ENCODE assay signal across 21 cellular contexts in genomic region chr11:121117753-121118152, GRCh38. TPM values are rescaled to one million over a fixed set of nuclear protein-coding genes. Genes with fewer than 3 reads are reported as not detected.
DNase-seq lines count a peak whose midpoint lies in the region; ATAC-seq and TF ChIP-seq lines count a peak whose summit lies in the region.
"Had no signal": no experiment of that assay in that cellular context is flagged by ENCODE, and none has a peak within 500 bp of the region (broad histone marks: within the 10 kb centered on the region; RNA-seq: fewer than 3 reads in every experiment).

No MANE protein-coding gene starts in this region.

- no peak overlapping the region for H3K4ac ChIP-seq in mesenchymal stem cell (ENCODE audit: low read depth in 1 of 2, low read length in 2 of 2)

- peaks cover 16% of the 10 kb centered on the region for H3K27me3 Mint-ChIP-seq in CD4-positive, alpha-beta T cell

- no peaks in the 10 kb centered on the region for H3K4me1 Mint-ChIP-seq in CD4-positive, alpha-beta T cell (ENCODE audit: low read depth)
- H3K4me1 Mint-ChIP-seq: CD4-positive, CD25-positive, alpha-beta regulatory T cell had no signal

- H3K4me2 ChIP-seq in mesenchymal stem cell (ENCODE audit: low read length, poor library complexity, severe bottlenecking): no peak overlapping the region
- H3K4me2 ChIP-seq: GM23338 had no signal

- H3K79me1 ChIP-seq in mesenchymal stem cell (replicated peaks; ENCODE audit: low read length, poor library complexity, severe bottlenecking): no peaks in the 10 kb centered on the region

- H3K4me3 Mint-ChIP-seq in CD4-positive, alpha-beta T cell: no peak overlapping the region
- H3K4me3 Mint-ChIP-seq: CD4-positive, CD25-positive, alpha-beta regulatory T cell; GM23338 had no signal

- no peak for ATAC-seq in CD4-positive, alpha-beta T cell (ENCODE audit: poor library complexity)
- ATAC-seq: GM23338, Right ventricle myocardium inferior had no signal

- no peak overlapping the region for H2BK5ac ChIP-seq in mesenchymal stem cell (ENCODE audit: low read depth, low read length, poor library complexity, severe bottlenecking)

- 66% methylated on average over 6 of the region's 6 CpGs for WGBS in mesenchymal stem cell

- no peaks in the 10 kb centered on the region for H3K36me3 ChIP-seq in mesenchymal stem cell (ENCODE audit: control insufficient read depth in 1 of 2, insufficient read depth in 2 of 2, low read depth in 1 of 2, low read length in 2 of 2)
- H3K36me3 ChIP-seq: MG63, SJSA1 had no signal

- H4K8ac ChIP-seq in mesenchymal stem cell (ENCODE audit: low read length): no peak overlapping the region

- CTCF ChIA-PET in CD4-positive, alpha-beta T cell (lab: Charles Lee): no interaction called here

- no peaks in the 10 kb centered on the region for H3K9me3 Mint-ChIP-seq in CD4-positive, alpha-beta T cell

- no peak overlapping the region for H2BK15ac ChIP-seq in mesenchymal stem cell (ENCODE audit: low read depth, poor library complexity, severe bottlenecking)

- peaks cover 0 to 7% of the 10 kb centered on the region in 2 experiments for H3K27me3 ChIP-seq in mesenchymal stem cell (ENCODE audit: control insufficient read depth in 1 of 2, insufficient read depth in 1 of 2, low read length in 2 of 2)
- peaks cover 2% of the 10 kb centered on the region for H3K27me3 ChIP-seq in CD4-positive, alpha-beta T cell (ENCODE audit: control insufficient read depth, insufficient read depth, low read length)
- H3K27me3 ChIP-seq: MG63, SJSA1 had no signal

- POLR2A ChIA-PET in CD4-positive, alpha-beta T cell (lab: Charles Lee): no interaction called here

- H3K36me3 Mint-ChIP-seq in CD4-positive, alpha-beta T cell (ENCODE audit: low read depth): no peaks in the 10 kb centered on the region

- intact Hi-C loops in CD4-positive, alpha-beta T cell (cut with DNase I, micrococcal nuclease): loop anchor here in 1 of 2 experiments (10.0 kb wide), 1 partner anchor 433 kb away; no protein-coding TSS in a partner anchor

- H3K9ac ChIP-seq in mesenchymal stem cell (ENCODE audit: low read length): no peak overlapping the region

- peaks cover 16% of the 10 kb centered on the region for H3K9me3 ChIP-seq in mesenchymal stem cell (ENCODE audit: control insufficient read depth, low read length)
- H3K9me3 ChIP-seq in CD4-positive, alpha-beta T cell (ENCODE audit: control insufficient read depth, low read length): peaks cover 10% of the 10 kb centered on the region
- H3K9me3 ChIP-seq: SJSA1 had no signal

- no peak overlapping the region for H3K27ac ChIP-seq in mesenchymal stem cell (ENCODE audit: low read length, poor library complexity, severe bottlenecking)
- no peak overlapping the region for H3K27ac ChIP-seq in CD4-positive, alpha-beta T cell (ENCODE audit: low read depth, low read length)
- H3K27ac ChIP-seq: SJSA1 had no signal

- no peak overlapping the region for H2BK12ac ChIP-seq in mesenchymal stem cell (ENCODE audit: low read length in 2 of 2)

- no peak overlapping the region for H2AFZ ChIP-seq in mesenchymal stem cell (ENCODE audit: low read depth, low read length)
- H2AFZ ChIP-seq: GM23338 had no signal

- H3K14ac ChIP-seq in mesenchymal stem cell (ENCODE audit: low read length in 2 of 2): no peak overlapping the region

- H2AK5ac ChIP-seq in mesenchymal stem cell (ENCODE audit: low read length, severe bottlenecking): no peak overlapping the region

- DNase-seq in NCI-H226 (peak; percentile 63), dermis blood vessel endothelial cell (peak; percentile 84), mesenchymal stem cell (peak; percentile 10), islet precursor cell (no peak), NCI-H2196 treated with DMSO at 0.1 percent for 48 hours (lab: John Stamatoyannopoulos, UW; ENCODE audit: unreplicated experiment) (no peak), RKO (ENCODE audit: low spot score) (no peak)
- no peak for DNase-seq in CD4-positive, alpha-beta T cell
- DNase-seq: Caco-2; CD4-positive, CD25-positive, alpha-beta regulatory T cell; HCEC 1CT; Karpas-422; MG63; NCI-H1417 treated with DMSO at 0.1 percent for 48 hours; NCI-H187 treated with DMSO at 0.1 percent for 48 hours; NCI-H2107; NCI-H510A; NCI-H774; NK-92 treated with Interleukin-12 subunit alpha and Interleukin-12 subunit beta, amount 100 ng/mL, for 24 hours had no signal

- no peak overlapping the region for H3K23ac ChIP-seq in mesenchymal stem cell (ENCODE audit: low read length in 2 of 2)

- H3K4me1 ChIP-seq in mesenchymal stem cell (ENCODE audit: control insufficient read depth, insufficient read depth, low read depth, low read length): no peaks in the 10 kb centered on the region
- H3K4me1 ChIP-seq: Caco-2, SJSA1 had no signal

- no peak overlapping the region for H2BK120ac ChIP-seq in mesenchymal stem cell (ENCODE audit: low read depth, low read length)

- H3K4me3 ChIP-seq in mesenchymal stem cell (ENCODE audit: insufficient read depth in 1 of 2, low read depth in 1 of 2, low read length in 2 of 2): no peak overlapping the region
- H3K4me3 ChIP-seq: GM23338, MG63, SJSA1 had no signal

- TF ChIP-seq CTCF in CD4-positive, alpha-beta T cell (IDR thresholded peaks at IDR 0.05): no peak

- no peak overlapping the region for H4K91ac ChIP-seq in mesenchymal stem cell (ENCODE audit: low read length)

- no peak overlapping the region for H3K27ac Mint-ChIP-seq in CD4-positive, alpha-beta T cell
- H3K27ac Mint-ChIP-seq: GM23338 had no signal

- no peak overlapping the region for H3K18ac ChIP-seq in mesenchymal stem cell (ENCODE audit: low read depth in 1 of 2, low read length in 2 of 2)

RNA-seq across cellular contexts. Expression of gene TECTA, which starts 16.7 kb away (rescaled TPM):
- 0.42 and 0.51 TPM in 2 replicates for total RNA-seq in dermis blood vessel endothelial cell
- 0.15 TPM for polyA plus RNA-seq in mesenchymal stem cell (2013, experiment 1 of 2)
- 0.16 TPM for polyA plus RNA-seq in mesenchymal stem cell (2013, experiment 2 of 2)
- total RNA-seq in CD4-positive, alpha-beta T cell: under 1 TPM; 0.22 to 0.42 TPM

Comparison
In these comparisons a context has a peak if more than half of its experiments do, and no peak if none do; other contexts are left out.
1. DNase-seq: peak in NCI-H226 (single experiment), dermis blood vessel endothelial cell (single experiment) and mesenchymal stem cell (single experiment); none in islet precursor cell (single experiment), CD4-positive, alpha-beta T cell (0 of 10), NCI-H2196 treated with DMSO at 0.1 percent for 48 hours (single experiment) and RKO (single experiment).